Comparison of ENCODE assay signal across 17 cellular contexts in the genomic region with DNA sequence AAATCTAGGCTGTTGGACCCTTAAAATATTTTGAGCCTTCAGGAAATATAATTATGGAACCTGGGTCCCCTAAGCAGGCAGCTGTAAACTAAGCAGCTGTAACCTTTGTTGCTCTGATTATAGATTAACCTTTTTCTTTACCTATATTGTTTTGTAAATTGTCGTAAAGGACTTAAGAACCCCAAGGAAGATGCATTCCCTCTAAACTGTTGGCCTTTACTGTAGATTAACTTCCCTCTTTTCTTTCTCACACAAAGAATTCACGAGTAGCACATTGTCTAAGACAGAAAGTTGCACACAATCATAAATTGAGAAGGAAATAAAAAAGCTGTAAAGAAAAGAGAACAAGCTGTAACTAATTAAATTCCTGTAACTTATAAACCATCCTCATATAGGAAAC.
DNase-seq lines count a peak whose midpoint lies in the region; ATAC-seq, FAIRE-seq and TF ChIP-seq lines count a peak whose summit lies in the region.
"Had no signal": no experiment of that assay in that cellular context is flagged by ENCODE, and none has a peak within 500 bp of the region (broad histone marks: within the 10 kb centered on the region; RNA-seq: fewer than 3 reads in every experiment).

No MANE protein-coding gene starts in this region.

- no peaks in the 10 kb centered on the region for H3K79me1 ChIP-seq in H1 (ENCODE audit: low read depth, low read length)

- H3K27ac ChIP-seq in HUES64 (ENCODE audit: low read depth, low read length) (peak overlapping the region; percentile 14), H1 (ENCODE audit: low read depth, low read length) (no peak overlapping the region)
- H3K27ac ChIP-seq: BLaER1 had no signal

- H3K36me3 Mint-ChIP-seq in immature natural killer cell = no peaks in the 10 kb centered on the region
- H3K36me3 Mint-ChIP-seq: CD14-positive monocyte had no signal

- H3K14ac ChIP-seq in H1 (ENCODE audit: insufficient read length) = no peak overlapping the region

- no peak overlapping the region for H2BK12ac ChIP-seq in H1 (ENCODE audit: low read depth, low read length)

- H2BK5ac ChIP-seq in H1 (ENCODE audit: low read depth, low read length) = no peak overlapping the region

- H3K27ac Mint-ChIP-seq in immature natural killer cell = no peak overlapping the region
- H3K27ac Mint-ChIP-seq: CD14-positive monocyte; CD4-positive, alpha-beta memory T cell had no signal

- no peak overlapping the region for H2BK120ac ChIP-seq in H1 (replicated peaks; ENCODE audit: low read depth, low read length)

- no peak overlapping the region for H3K9ac ChIP-seq in HUES64 (ENCODE audit: low read depth, low read length)
- H3K9ac ChIP-seq in H1 (replicated peaks in 1 of 4; ENCODE audit: extremely low read depth in 1 of 4, low read depth in 3 of 4, low read length in 3 of 4) = no peak overlapping the region
- H3K9ac ChIP-seq: BLaER1 had no signal

- no peak for FAIRE-seq in H1 (lab: Jason Lieb, UNC)
- FAIRE-seq: GM19239, H54 had no signal

- H4K8ac ChIP-seq in H1 (ENCODE audit: extremely low read depth, insufficient read depth, low read length) = no peak overlapping the region

- CTCF ChIA-PET in H1 (lab: Charles Lee; ENCODE audit: partially characterized antibody) = no interaction called here

- H3K4ac ChIP-seq in H1 (replicated peaks; ENCODE audit: insufficient read length, low read depth, low read length) = no peak overlapping the region

- TF ChIP-seq CTCF in H1 (IDR thresholded peaks at IDR 0.05; ENCODE audit: control extremely low read depth in 1 of 3, insufficient read depth in 1 of 3, low read depth in 1 of 3, low read length in 3 of 3) (no peak), mucosa of descending colon (IDR thresholded peaks at IDR 0.05) (no peak)

- H3K9me3 Mint-ChIP-seq in immature natural killer cell = peaks cover 0 to 52% (median 17%) of the 10 kb centered on the region in 6 donors

- H4K5ac ChIP-seq in H1 (ENCODE audit: insufficient read length, low read depth, low read length) = no peak overlapping the region

- 90% methylated on average over 2 of the region's 2 CpGs for WGBS in HUES64
- WGBS in H1 (ENCODE audit: extremely low coverage in 1 of 2, insufficient coverage in 1 of 2, insufficient read length in 1 of 2, insufficient replicate concordance in 2 of 2, low coverage in 1 of 2, low lambda C conversion rate in 2 of 2, missing lambda C conversion rate in 1 of 2), 2 experiments = 46% methylated on average over 2 of the region's 2 CpGs; no CpG with 5 or more reads in 1 of the 2 experiments

- no peak overlapping the region for H2AK5ac ChIP-seq in H1 (ENCODE audit: low read depth, low read length)

- H2AFZ ChIP-seq in H1 (ENCODE audit: low read length) = no peak overlapping the region

- no peak for TF ChIP-seq POLR2A in H1 (IDR thresholded peaks at IDR 0.05; ENCODE audit: control extremely low read depth in 1 of 2, low read depth in 2 of 2, low read length in 2 of 2)

- peak; percentile 72 for ATAC-seq in mucosa of descending colon
- no peak for ATAC-seq in HG03469 (IDR thresholded peaks at IDR 0.05; ENCODE audit: unreplicated experiment)

- no peak overlapping the region for H3K18ac ChIP-seq in H1 (ENCODE audit: extremely low read depth, low read length)

- H2BK15ac ChIP-seq in H1 (ENCODE audit: low read length) = no peak overlapping the region

- H3K4me3 Mint-ChIP-seq in immature natural killer cell = no peak overlapping the region
- H3K4me3 Mint-ChIP-seq: CD14-positive monocyte; CD4-positive, alpha-beta memory T cell had no signal

- no peak overlapping the region for H3K23ac ChIP-seq in H1 (ENCODE audit: insufficient read length)

- no peaks in the 10 kb centered on the region for H3K79me2 ChIP-seq in H1 (ENCODE audit: control insufficient read depth in 1 of 2, insufficient read depth in 2 of 2, low read length in 2 of 2)

- H3K56ac ChIP-seq in H1 (replicated peaks; ENCODE audit: insufficient read length, low read depth, low read length) = no peak overlapping the region

- H3K9me3 ChIP-seq in HUES64 (ENCODE audit: insufficient read depth, low read depth, low read length) (peaks cover 34% of the 10 kb centered on the region), H1 (ENCODE audit: insufficient read depth in 2 of 2, low read depth in 1 of 2, low read length in 1 of 2) (peaks cover 0 to 5% of the 10 kb centered on the region in 2 experiments; a peak in 1 of 4 replicates), mucosa of descending colon (peaks cover 3% of the 10 kb centered on the region)

- peaks cover 14% of the 10 kb centered on the region; the same call in 1 of the 2 replicates for H3K4me1 ChIP-seq in HUES64 (ENCODE audit: insufficient read depth, low read length)
- H3K4me1 ChIP-seq in H1 (replicated peaks in 1 of 4; ENCODE audit: control insufficient read depth in 3 of 4, insufficient read depth in 4 of 4, low read length in 3 of 4) = no peaks in the 10 kb centered on the region; a peak in 2 of 7 replicates
- no peaks in the 10 kb centered on the region for H3K4me1 ChIP-seq in mucosa of descending colon (ENCODE audit: low read depth)
- H3K4me1 ChIP-seq: BLaER1 had no signal

- no peak overlapping the region for H4K91ac ChIP-seq in H1 (replicated peaks; ENCODE audit: insufficient read length, low read length)

- H4K20me1 ChIP-seq in H1 (replicated peaks in 1 of 2; ENCODE audit: control insufficient read depth in 1 of 2, insufficient read depth in 2 of 2, low read length in 2 of 2) = no peaks in the 10 kb centered on the region
- H4K20me1 ChIP-seq: BLaER1 had no signal

- no peaks in the 10 kb centered on the region for H3K4me1 Mint-ChIP-seq in immature natural killer cell
- H3K4me1 Mint-ChIP-seq: CD14-positive monocyte; CD4-positive, alpha-beta memory T cell had no signal

- H3K36me3 ChIP-seq in H7 (replicated peaks; ENCODE audit: control insufficient read depth, insufficient read depth, low read length) (no peaks in the 10 kb centered on the region), HUES64 (ENCODE audit: insufficient read depth, low read length) (no peaks in the 10 kb centered on the region), H1 (ENCODE audit: control insufficient read depth in 2 of 4, insufficient read depth in 4 of 4, low read length in 3 of 4) (no peaks in the 10 kb centered on the region; a peak in 2 of 8 replicates), mucosa of descending colon (ENCODE audit: low read depth) (no peaks in the 10 kb centered on the region)
- H3K36me3 ChIP-seq: BLaER1 had no signal

- H3K23me2 ChIP-seq in H1 (ENCODE audit: low read depth, low read length) = no peaks in the 10 kb centered on the region

- DNase-seq in H7 (peak; percentile 0), H1 (ENCODE audit: low read depth in 1 of 2, low spot score in 2 of 2) (no peak), mucosa of descending colon (no peak), NOMO-1 treated with DMSO at 0.1 percent for 48 hours (lab: John Stamatoyannopoulos, UW; ENCODE audit: unreplicated experiment) (no peak), immature natural killer cell (no peak), NCI-H524 (lab: John Stamatoyannopoulos, UW) (no peak)
- DNase-seq: 8988T; CD4-positive, alpha-beta memory T cell; DMS79 treated with DMSO at 0.1 percent for 48 hours; GF-D8; KG1 had no signal

- POLR2A ChIA-PET in H1 (lab: Charles Lee; ENCODE audit: partially characterized antibody) = no interaction called here

- TF ChIP-seq RAD21 in H1 (IDR thresholded peaks at IDR 0.05 in 1 of 2, conservative IDR thresholded peaks at IDR 0.05 in 1 of 2; ENCODE audit: low read depth in 2 of 2, low read length in 2 of 2) = no peak

- no peak overlapping the region for H2BK20ac ChIP-seq in H1 (ENCODE audit: low read length)

- H3K27me3 ChIP-seq in H7 (ENCODE audit: control insufficient read depth, insufficient read depth, low read length) = no peaks in the 10 kb centered on the region
- no peaks in the 10 kb centered on the region for H3K27me3 ChIP-seq in HUES64 (ENCODE audit: insufficient read depth, low read length)
- H3K27me3 ChIP-seq in H1 (replicated peaks in 1 of 4; ENCODE audit: control insufficient read depth in 3 of 4, extremely low read depth in 1 of 4, insufficient read depth in 3 of 4, low read length in 3 of 4) = no peaks in the 10 kb centered on the region
- H3K27me3 ChIP-seq: BLaER1 had no signal

- intact Hi-C loops in mucosa of descending colon (cut with DNase I, micrococcal nuclease) = no loop called here

- TF ChIP-seq EP300 in H1 (IDR thresholded peaks at IDR 0.05; ENCODE audit: borderline replicate concordance in 1 of 2, low read depth in 2 of 2, low read length in 2 of 2) = no peak

- H3K27me3 Mint-ChIP-seq in immature natural killer cell (ENCODE audit: low read depth in 3 of 3) = no peaks in the 10 kb centered on the region
- H3K27me3 Mint-ChIP-seq: CD4-positive, alpha-beta memory T cell had no signal

- H3K4me3 ChIP-seq in H7 (ENCODE audit: insufficient read depth, low read depth, low read length) = no peak overlapping the region
- H3K4me3 ChIP-seq in HUES64 (ENCODE audit: low read length) = no peak overlapping the region
- no peak overlapping the region for H3K4me3 ChIP-seq in H1 (ENCODE audit: extremely low read depth in 1 of 4, insufficient read depth in 2 of 4, low read depth in 3 of 4, low read length in 4 of 4)
- H3K4me3 ChIP-seq in mucosa of descending colon = no peak overlapping the region
- H3K4me3 ChIP-seq: BLaER1 had no signal

- no peak overlapping the region for H3K4me2 ChIP-seq in H1 (ENCODE audit: insufficient read depth in 1 of 2, low read depth in 2 of 2, low read length in 2 of 2)
- H3K4me2 ChIP-seq: BLaER1 had no signal

TF ChIP-seq in H1, 55 proteins besides CTCF, POLR2A, EP300 and RAD21 (continues in another document):
- TF ChIP-seq, protein P1, sequence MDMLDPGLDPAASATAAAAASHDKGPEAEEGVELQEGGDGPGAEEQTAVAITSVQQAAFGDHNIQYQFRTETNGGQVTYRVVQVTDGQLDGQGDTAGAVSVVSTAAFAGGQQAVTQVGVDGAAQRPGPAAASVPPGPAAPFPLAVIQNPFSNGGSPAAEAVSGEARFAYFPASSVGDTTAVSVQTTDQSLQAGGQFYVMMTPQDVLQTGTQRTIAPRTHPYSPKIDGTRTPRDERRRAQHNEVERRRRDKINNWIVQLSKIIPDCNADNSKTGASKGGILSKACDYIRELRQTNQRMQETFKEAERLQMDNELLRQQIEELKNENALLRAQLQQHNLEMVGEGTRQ (IDR thresholded peaks at IDR 0.05; ENCODE audit: low read length) = no peak
